ENCODE assay signal across 16 cellular contexts in genomic region chr12:13602217-13602616, GRCh38.
"Had no signal": no experiment of that assay in that cellular context is flagged by ENCODE, and none has a peak within 500 bp of the region (broad histone marks: within the 10 kb centered on the region; RNA-seq: fewer than 3 reads in every experiment).

No MANE protein-coding gene starts in this region.

- H3K27ac Mint-ChIP-seq: activated CD4-positive, alpha-beta T cell treated with anti-CD3 and anti-CD28 coated beads, Interleukin-2, amount 10 ng/mL, durations not matched to agents 7 days and 5 days; activated CD8-positive, alpha-beta T cell treated with anti-CD3 and anti-CD28 coated beads, Interleukin-2, amount 10 ng/mL, durations not matched to agents 7 days and 5 days; activated naive CD4-positive, alpha-beta T cell treated with anti-CD3 and anti-CD28 coated beads for 36 hours; activated T-cell treated with anti-CD3 and anti-CD28 coated beads, Interleukin-2, amount 50 U/mL, for 24 hours; memory B cell; stimulated activated effector memory CD8-positive, alpha-beta T cell treated with anti-CD3 and anti-CD28 coated beads, Interleukin-12 subunit alpha, Interleukin-12 subunit beta, amount 100 ng/mL, for 72 hours had no signal

- H3K4me3 Mint-ChIP-seq: activated CD4-positive, alpha-beta T cell treated with anti-CD3 and anti-CD28 coated beads, Interleukin-2, amount 10 ng/mL, durations not matched to agents 7 days and 5 days; activated CD8-positive, alpha-beta T cell treated with anti-CD3 and anti-CD28 coated beads, Interleukin-2, amount 10 ng/mL, durations not matched to agents 7 days and 5 days; activated naive CD4-positive, alpha-beta T cell treated with anti-CD3 and anti-CD28 coated beads for 36 hours; activated T-cell treated with anti-CD3 and anti-CD28 coated beads, Interleukin-2, amount 50 U/mL, for 24 hours; memory B cell; stimulated activated effector memory CD8-positive, alpha-beta T cell treated with anti-CD3 and anti-CD28 coated beads, Interleukin-12 subunit alpha, Interleukin-12 subunit beta, amount 100 ng/mL, for 72 hours had no signal

- ATAC-seq: activated CD8-positive, alpha-beta T cell treated with anti-CD3 and anti-CD28 coated beads, Interleukin-2, amount 10 ng/mL, durations not matched to agents 7 days and 5 days; body of pancreas; stimulated activated effector memory CD8-positive, alpha-beta T cell treated with anti-CD3 and anti-CD28 coated beads, Interleukin-12 subunit alpha, Interleukin-12 subunit beta, amount 100 ng/mL, for 72 hours had no signal

- H3K27me3 ChIP-seq: body of pancreas, hepatocyte, stomach, upper lobe of left lung had no signal

- H3K36me3 Mint-ChIP-seq: memory B cell; stimulated activated effector memory CD8-positive, alpha-beta T cell treated with anti-CD3 and anti-CD28 coated beads, Interleukin-12 subunit alpha, Interleukin-12 subunit beta, amount 100 ng/mL, for 72 hours had no signal

- H3K9me3 ChIP-seq: body of pancreas, stomach, upper lobe of left lung had no signal

- H3K27ac ChIP-seq: body of pancreas, coronary artery, hepatocyte, stomach, upper lobe of left lung had no signal

- DNase-seq: activated CD4-positive, alpha-beta T cell treated with anti-CD3 and anti-CD28 coated beads, Interleukin-2, amount 10 ng/mL, durations not matched to agents 7 days and 5 days; activated CD8-positive, alpha-beta T cell treated with anti-CD3 and anti-CD28 coated beads, Interleukin-2, amount 10 ng/mL, durations not matched to agents 7 days and 5 days; activated naive CD4-positive, alpha-beta T cell treated with anti-CD3 and anti-CD28 coated beads for 36 hours; activated T-cell treated with anti-CD3 and anti-CD28 coated beads, Interleukin-2, amount 50 U/mL, for 24 hours; body of pancreas; central memory CD4-positive, alpha-beta T cell; occipital lobe; stimulated activated CD4-positive, alpha-beta T cell treated with anti-CD3 and anti-CD28 coated beads, Interleukin-4, amount 100 ng/mL, for 1 hour; stomach; T1000; upper lobe of left lung had no signal

- H3K4me1 ChIP-seq: body of pancreas, stomach, upper lobe of left lung had no signal

- H3K4me1 Mint-ChIP-seq: activated CD4-positive, alpha-beta T cell treated with anti-CD3 and anti-CD28 coated beads, Interleukin-2, amount 10 ng/mL, durations not matched to agents 7 days and 5 days; stimulated activated effector memory CD8-positive, alpha-beta T cell treated with anti-CD3 and anti-CD28 coated beads, Interleukin-12 subunit alpha, Interleukin-12 subunit beta, amount 100 ng/mL, for 72 hours had no signal

- H3K27me3 Mint-ChIP-seq: memory B cell had no signal

- H3K9me3 Mint-ChIP-seq: activated CD4-positive, alpha-beta T cell treated with anti-CD3 and anti-CD28 coated beads, Interleukin-2, amount 10 ng/mL, durations not matched to agents 7 days and 5 days; activated naive CD4-positive, alpha-beta T cell treated with anti-CD3 and anti-CD28 coated beads for 36 hours; activated T-cell treated with anti-CD3 and anti-CD28 coated beads, Interleukin-2, amount 50 U/mL, for 24 hours; memory B cell; stimulated activated effector memory CD8-positive, alpha-beta T cell treated with anti-CD3 and anti-CD28 coated beads, Interleukin-12 subunit alpha, Interleukin-12 subunit beta, amount 100 ng/mL, for 72 hours had no signal

- H3K4me3 ChIP-seq: body of pancreas, coronary artery, hepatocyte, smooth muscle cell, stomach, upper lobe of left lung had no signal
